24 cellular contexts compared by ENCODE assay signal in genomic region chr18:55999641-56000040, GRCh38.
DNase-seq lines count a peak whose midpoint lies in the region; ATAC-seq and TF ChIP-seq lines count a peak whose summit lies in the region.
"Had no signal": no experiment of that assay in that cellular context is flagged by ENCODE, and none has a peak within 500 bp of the region (broad histone marks: within the 10 kb centered on the region; RNA-seq: fewer than 3 reads in every experiment).

No MANE protein-coding gene starts in this region.

- no peaks in the 10 kb centered on the region for H3K9me2 ChIP-seq in GM23248 (ENCODE audit: insufficient read depth)
- no peaks in the 10 kb centered on the region for H3K9me2 ChIP-seq in PC-9 (ENCODE audit: insufficient read depth)

- H3F3A ChIP-seq in GM23248 (ENCODE audit: insufficient read depth), result peaks cover 26% of the 10 kb centered on the region
- peaks cover 19% of the 10 kb centered on the region for H3F3A ChIP-seq in PC-9 (ENCODE audit: insufficient read depth, low read depth)

- ATAC-seq in left ventricle myocardium superior, result peak; percentile 70
- ATAC-seq in HG02763 (IDR thresholded peaks at IDR 0.05; ENCODE audit: unreplicated experiment), result no peak
- ATAC-seq: activated naive CD8-positive, alpha-beta T cell treated with anti-CD3 and anti-CD28 coated beads, Interleukin-2, amount 50 U/mL, for 24 hours; foreskin keratinocyte; HCT116; left colon; stimulated activated naive CD8-positive, alpha-beta T cell treated with anti-CD3 and anti-CD28 coated beads, Interleukin-15, Interleukin-2, amounts not matched to agents 100 U/mL and 50 U/mL, for 24 hours had no signal

- peaks cover 27% of the 10 kb centered on the region for H3K4me1 ChIP-seq in GM23248 (ENCODE audit: insufficient read depth)
- H3K4me1 ChIP-seq in PC-9 (replicated peaks; ENCODE audit: insufficient read depth), result peaks cover 21% of the 10 kb centered on the region

- H3K9ac ChIP-seq in GM23248, result no peak overlapping the region

- no peak overlapping the region for H3K4me3 ChIP-seq in GM23248
- H3K4me3 ChIP-seq in PC-9, result no peak overlapping the region
- H3K4me3 ChIP-seq: cardiac muscle cell, sigmoid colon, upper lobe of left lung had no signal

- WGBS in GM23248 (ENCODE audit: low coverage in 1 of 2, low lambda C conversion rate in 2 of 2, missing lambda C conversion rate in 2 of 2), 2 experiments, result 16 to 24% methylated on average over 2 of the region's 2 CpGs

- TF ChIP-seq CTCF in PC-9 (conservative IDR thresholded peaks at IDR 0.05), result no peak

- H3K9me3 ChIP-seq in GM23248 (ENCODE audit: low read depth), result no peaks in the 10 kb centered on the region
- H3K9me3 ChIP-seq in PC-9 (ENCODE audit: insufficient read depth, low read depth), result no peaks in the 10 kb centered on the region
- H3K9me3 ChIP-seq: sigmoid colon, upper lobe of left lung had no signal

- no peaks in the 10 kb centered on the region for H3K36me3 ChIP-seq in GM23248 (ENCODE audit: low read depth)
- no peaks in the 10 kb centered on the region for H3K36me3 ChIP-seq in PC-9 (ENCODE audit: low read depth)
- H3K36me3 ChIP-seq: cardiac muscle cell, sigmoid colon, upper lobe of left lung had no signal

- H3K4me2 ChIP-seq in GM23248 (ENCODE audit: unreplicated experiment) (no peak overlapping the region), PC-9 (no peak overlapping the region)

- H3K27me3 ChIP-seq in GM23248 (replicated peaks; ENCODE audit: insufficient read depth) (no peaks in the 10 kb centered on the region), PC-9 (ENCODE audit: insufficient read depth, low read depth) (no peaks in the 10 kb centered on the region)
- H3K27me3 ChIP-seq: cardiac muscle cell, foreskin keratinocyte, sigmoid colon, upper lobe of left lung had no signal

- no peaks in the 10 kb centered on the region for H4K20me1 ChIP-seq in GM23248 (ENCODE audit: insufficient read depth)
- no peaks in the 10 kb centered on the region for H4K20me1 ChIP-seq in PC-9 (ENCODE audit: insufficient read depth)

- intact Hi-C loops in left ventricle myocardium superior (cut with micrococcal nuclease), result no loop called here
- intact Hi-C loops in PC-9 (cut with micrococcal nuclease; ENCODE audit: unreplicated experiment), result no loop called here

- H3K27ac ChIP-seq in GM23248, result no peak overlapping the region
- H3K27ac ChIP-seq in PC-9, result no peak overlapping the region
- H3K27ac ChIP-seq: cardiac muscle cell, foreskin keratinocyte, upper lobe of left lung had no signal

- DNase-seq in GM23248, result peak; percentile 34
- DNase-seq in astrocyte of the hippocampus (ENCODE audit: low read depth, low spot score), result peak; percentile 11
- no peak for DNase-seq in left ventricle myocardium superior
- DNase-seq in putamen (ENCODE audit: low spot score), result peak; percentile 33
- no peak for DNase-seq in PC-9
- DNase-seq in HuH-7 (ENCODE audit: low spot score), result no peak
- DNase-seq in DMS114 treated with DMSO at 0.1 percent for 48 hours (lab: John Stamatoyannopoulos, UW; ENCODE audit: unreplicated experiment), result no peak
- DNase-seq: activated CD4-positive, CD25-positive, alpha-beta regulatory T cell; activated naive CD8-positive, alpha-beta T cell treated with anti-CD3 and anti-CD28 coated beads, Interleukin-2, amount 50 U/mL, for 24 hours; effector CD8-positive, alpha-beta T cell; EL; foreskin keratinocyte; left colon; NCI-H1092 treated with DMSO at 0.1 percent for 48 hours; NCI-H2081 treated with DMSO at 0.1 percent for 48 hours; NCI-H510A treated with DMSO at 0.1 percent for 48 hours; occipital lobe; sigmoid colon; stimulated activated CD4-positive, alpha-beta T cell treated with anti-CD3 and anti-CD28 coated beads, Interleukin-1b, Interleukin-23, amount 100 ng/mL, for 48 hours; stimulated activated naive CD8-positive, alpha-beta T cell treated with anti-CD3 and anti-CD28 coated beads, Interleukin-15, Interleukin-2, amounts not matched to agents 100 U/mL and 50 U/mL, for 24 hours; upper lobe of left lung had no signal

- in situ Hi-C loops in GM23248 (cut with MboI), result no loop called here

- POLR2A ChIA-PET in PC-9 (lab: Charles Lee; ENCODE audit: unreplicated experiment), result no interaction called here

- CTCF ChIA-PET in PC-9 (lab: Charles Lee), result no interaction called here

- H2AFZ ChIP-seq in GM23248 (0 out of 2 replicates have a peak overlapping the region, but pooled peaks have one; percentile 8), PC-9 (no peak overlapping the region)

- H3K79me2 ChIP-seq in GM23248 (ENCODE audit: insufficient read depth) (no peaks in the 10 kb centered on the region), PC-9 (ENCODE audit: low read depth) (no peaks in the 10 kb centered on the region)

- no TSS peak for BruUV-seq in PC-9 (replicated peaks; lab: Mats Ljungman, UMichigan)

Comparison
In these comparisons a context has a peak if more than half of its experiments do, and no peak if none do; other contexts are left out.
1. DNase-seq: peak in GM23248 (single experiment), astrocyte of the hippocampus (single experiment) and putamen (single experiment); none in left ventricle myocardium superior (single experiment), PC-9 (0 of 2), HuH-7 (single experiment) and DMS114 treated with DMSO at 0.1 percent for 48 hours (single experiment).